In the genomic region with DNA sequence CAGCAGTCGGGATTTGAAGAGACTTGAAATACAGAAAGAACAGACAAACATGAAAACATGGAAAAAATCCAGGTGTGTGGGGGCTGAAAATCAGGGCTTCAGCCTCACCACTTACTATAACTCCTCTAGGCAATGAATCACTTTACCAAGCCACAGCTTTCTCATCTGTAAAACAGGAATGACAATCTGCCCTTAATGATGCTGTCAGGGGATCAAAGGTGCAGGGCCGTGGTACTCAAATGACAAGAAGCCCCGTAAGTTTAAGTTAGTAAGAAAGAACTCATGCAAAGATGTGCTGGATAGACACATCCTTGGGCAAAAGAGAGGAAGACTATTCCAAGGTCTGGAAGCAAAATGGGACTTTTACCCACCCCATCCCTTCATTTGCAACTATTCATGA, we compare ENCODE assay signal across 15 cellular contexts. TPM values are rescaled to one million over a fixed set of nuclear protein-coding genes. Genes with fewer than 3 reads are reported as not detected.
A peak's percentile ranks its signal among the peaks of the same experiment; 100 is the strongest.
DNase-seq lines count a peak whose midpoint lies in the region; ATAC-seq and TF ChIP-seq lines count a peak whose summit lies in the region.
"Had no signal": no experiment of that assay in that cellular context is flagged by ENCODE, and none has a peak within 500 bp of the region (broad histone marks: within the 10 kb centered on the region; RNA-seq: fewer than 3 reads in every experiment).

No MANE protein-coding gene starts in this region.

- intact Hi-C loops in activated naive CD4-positive, alpha-beta T cell treated with anti-CD3 and anti-CD28 coated beads for 36 hours (cut with micrococcal nuclease) = loop anchor here (5.0 kb wide), 5 partner anchors 119 to 639 kb away; partner anchors contain the start of gene PHF19
- intact Hi-C loops in testis (cut with DNase I; ENCODE audit: low total_unique reads) = no loop called here

- 83 to 87% methylated on average over 3 of the region's 3 CpGs for WGBS in testis, 2 donors

- no peaks in the 10 kb centered on the region for H3K27me3 Mint-ChIP-seq in activated naive CD4-positive, alpha-beta T cell treated with anti-CD3 and anti-CD28 coated beads for 36 hours (ENCODE audit: low read depth)
- H3K27me3 Mint-ChIP-seq in CD8-positive, alpha-beta memory T cell = no peaks in the 10 kb centered on the region
- no peaks in the 10 kb centered on the region for H3K27me3 Mint-ChIP-seq in WTC11 (ENCODE audit: low read depth)
- no peaks in the 10 kb centered on the region for H3K27me3 Mint-ChIP-seq in naive thymus-derived CD8-positive, alpha-beta T cell

- peak; percentile 53 for DNase-seq in activated naive CD4-positive, alpha-beta T cell treated with anti-CD3 and anti-CD28 coated beads for 36 hours
- DNase-seq in activated naive CD4-positive, alpha-beta T cell treated with anti-CD3 and anti-CD28 coated beads, Interleukin-2, amount 50 U/mL, for 16 hours = no peak
- no peak for DNase-seq in CD8-positive, alpha-beta memory T cell
- DNase-seq in WTC11 (ENCODE audit: low spot score) (no peak), testis (no peak), C1 segment of cervical spinal cord (lab: John Stamatoyannopoulos, UW) (no peak)
- DNase-seq in naive thymus-derived CD8-positive, alpha-beta T cell = no peak
- no peak for DNase-seq in effector memory CD4-positive, alpha-beta T cell
- DNase-seq: GM23248, KBM-7, MG63, NCI-H1092 treated with DMSO at 0.1 percent for 48 hours, NCI-H1694, NCI-H446, NCI-H774 had no signal

- peaks cover 34% of the 10 kb centered on the region for H3K4me1 Mint-ChIP-seq in activated naive CD4-positive, alpha-beta T cell treated with anti-CD3 and anti-CD28 coated beads for 36 hours (ENCODE audit: low read depth)
- peaks cover 0 to 5% (median 0%) of the 10 kb centered on the region in 3 donors for H3K4me1 Mint-ChIP-seq in CD8-positive, alpha-beta memory T cell
- no peaks in the 10 kb centered on the region for H3K4me1 Mint-ChIP-seq in WTC11
- peaks cover 0 to 18% (median 4%) of the 10 kb centered on the region in 4 donors for H3K4me1 Mint-ChIP-seq in naive thymus-derived CD8-positive, alpha-beta T cell

- peaks cover 2% of the 10 kb centered on the region for H3K36me3 ChIP-seq in CD8-positive, alpha-beta memory T cell (ENCODE audit: insufficient read depth, low read length)
- no peaks in the 10 kb centered on the region for H3K36me3 ChIP-seq in testis (ENCODE audit: low read depth, missing control alignments)
- peaks cover 26% of the 10 kb centered on the region for H3K36me3 ChIP-seq in effector memory CD4-positive, alpha-beta T cell (ENCODE audit: control insufficient read depth, insufficient read depth, low read length)

- no peaks in the 10 kb centered on the region for H3K27me3 ChIP-seq in CD8-positive, alpha-beta memory T cell (ENCODE audit: insufficient read depth, low read length, poor library complexity, severe bottlenecking)
- no peaks in the 10 kb centered on the region for H3K27me3 ChIP-seq in testis
- no peaks in the 10 kb centered on the region for H3K27me3 ChIP-seq in effector memory CD4-positive, alpha-beta T cell (replicated peaks; ENCODE audit: control insufficient read depth, insufficient read depth, low read length, poor library complexity, severe bottlenecking)
- H3K27me3 ChIP-seq: MG63 had no signal

- CTCF ChIA-PET in activated naive CD4-positive, alpha-beta T cell treated with anti-CD3 and anti-CD28 coated beads for 36 hours (lab: Charles Lee) = interaction anchor here (1.7 kb wide), 1 partner anchor 302 kb away, joined by 6 read pairs; no protein-coding TSS in a partner anchor
- CTCF ChIA-PET in CD8-positive, alpha-beta memory T cell (lab: Charles Lee) = interaction anchor here (1.2 kb wide), 1 partner anchor 301 kb away, joined by 6 read pairs; no protein-coding TSS in a partner anchor
- CTCF ChIA-PET in WTC11 (lab: Charles Lee) = no interaction called here

- H3K9me3 Mint-ChIP-seq in activated naive CD4-positive, alpha-beta T cell treated with anti-CD3 and anti-CD28 coated beads for 36 hours = no peaks in the 10 kb centered on the region
- H3K9me3 Mint-ChIP-seq in CD8-positive, alpha-beta memory T cell = no peaks in the 10 kb centered on the region
- no peaks in the 10 kb centered on the region for H3K9me3 Mint-ChIP-seq in WTC11
- no peaks in the 10 kb centered on the region for H3K9me3 Mint-ChIP-seq in naive thymus-derived CD8-positive, alpha-beta T cell

- ATAC-seq in WTC11 = no peak
- ATAC-seq in naive thymus-derived CD8-positive, alpha-beta T cell = no peak

- peak overlapping the region; percentile 32 for H3K27ac Mint-ChIP-seq in activated naive CD4-positive, alpha-beta T cell treated with anti-CD3 and anti-CD28 coated beads for 36 hours
- H3K27ac Mint-ChIP-seq in CD8-positive, alpha-beta memory T cell = peak overlapping the region in 5 of 8 donors; percentile 9 to 80 (median 53)
- H3K27ac Mint-ChIP-seq in WTC11 = peak overlapping the region; percentile 42; the same call in 1 of the 2 replicates
- peak overlapping the region in 8 of 10 donors; percentile 12 to 77 (median 55) for H3K27ac Mint-ChIP-seq in naive thymus-derived CD8-positive, alpha-beta T cell

- TF ChIP-seq CTCF in WTC11 (IDR thresholded peaks at IDR 0.05) (no peak), testis (IDR thresholded peaks at IDR 0.05) (no peak)

- no peak overlapping the region for H3K4me3 ChIP-seq in CD8-positive, alpha-beta memory T cell (ENCODE audit: low read length)
- H3K4me3 ChIP-seq in testis = no peak overlapping the region
- no peak overlapping the region for H3K4me3 ChIP-seq in effector memory CD4-positive, alpha-beta T cell (ENCODE audit: insufficient read depth, low read depth, low read length, poor library complexity, severe bottlenecking)
- H3K4me3 ChIP-seq: GM23248, MG63 had no signal

- no peaks in the 10 kb centered on the region for H3K9me3 ChIP-seq in CD8-positive, alpha-beta memory T cell (ENCODE audit: low read length)
- H3K9me3 ChIP-seq in testis = no peaks in the 10 kb centered on the region
- H3K9me3 ChIP-seq in effector memory CD4-positive, alpha-beta T cell (ENCODE audit: control insufficient read depth, low read length) = no peaks in the 10 kb centered on the region
- H3K9me3 ChIP-seq: MG63 had no signal

- no peak for TF ChIP-seq POLR2A in testis (IDR thresholded peaks at IDR 0.05)

- no peaks in the 10 kb centered on the region for H3K4me1 ChIP-seq in CD8-positive, alpha-beta memory T cell (ENCODE audit: insufficient read depth, low read length)
- no peaks in the 10 kb centered on the region for H3K4me1 ChIP-seq in testis
- H3K4me1 ChIP-seq in effector memory CD4-positive, alpha-beta T cell (ENCODE audit: control insufficient read depth, insufficient read depth, low read length, poor library complexity, severe bottlenecking) = no peaks in the 10 kb centered on the region

- no peak overlapping the region for H3K4me3 Mint-ChIP-seq in activated naive CD4-positive, alpha-beta T cell treated with anti-CD3 and anti-CD28 coated beads for 36 hours
- no peak overlapping the region for H3K4me3 Mint-ChIP-seq in CD8-positive, alpha-beta memory T cell
- H3K4me3 Mint-ChIP-seq in WTC11 = no peak overlapping the region
- H3K4me3 Mint-ChIP-seq in naive thymus-derived CD8-positive, alpha-beta T cell = no peak overlapping the region

- H3K36me3 Mint-ChIP-seq in activated naive CD4-positive, alpha-beta T cell treated with anti-CD3 and anti-CD28 coated beads for 36 hours (ENCODE audit: low read depth) = peaks cover 16% of the 10 kb centered on the region
- peaks cover 0 to 42% (median 3%) of the 10 kb centered on the region in 3 donors for H3K36me3 Mint-ChIP-seq in CD8-positive, alpha-beta memory T cell
- peaks cover 12% of the 10 kb centered on the region for H3K36me3 Mint-ChIP-seq in WTC11
- H3K36me3 Mint-ChIP-seq in naive thymus-derived CD8-positive, alpha-beta T cell = peaks cover 0 to 46% (median 2%) of the 10 kb centered on the region in 3 donors

- H3K27ac ChIP-seq in CD8-positive, alpha-beta memory T cell (ENCODE audit: low read depth, low read length) = no peak overlapping the region
- no peak overlapping the region for H3K27ac ChIP-seq in testis
- no peak overlapping the region for H3K27ac ChIP-seq in effector memory CD4-positive, alpha-beta T cell (ENCODE audit: insufficient read depth, low read length, poor library complexity, severe bottlenecking)
- H3K27ac ChIP-seq: GM23248 had no signal

- POLR2A ChIA-PET in CD8-positive, alpha-beta memory T cell (lab: Charles Lee) = interaction anchor here (0.5 kb wide), 1 partner anchor 137 kb away, joined by 3 read pairs; no protein-coding TSS in a partner anchor
- POLR2A ChIA-PET in WTC11 (lab: Charles Lee) = no interaction called here
- POLR2A ChIA-PET in naive thymus-derived CD8-positive, alpha-beta T cell (lab: Charles Lee) = no interaction called here

TF ChIP-seq in WTC11, 78 proteins besides CTCF, POLR2A, EP300 and RAD21 (continues in another document):
- no peak for TF ChIP-seq MAX (CRISPR knock-in tag; IDR thresholded peaks at IDR 0.05)
- TF ChIP-seq ZNF263 (CRISPR knock-in tag; IDR thresholded peaks at IDR 0.05; ENCODE audit: low read depth) = no peak
- no peak for TF ChIP-seq IRF2 (CRISPR knock-in tag; IDR thresholded peaks at IDR 0.05; ENCODE audit: borderline replicate concordance, low read depth)
- no peak for TF ChIP-seq ESRRA (CRISPR knock-in tag; IDR thresholded peaks at IDR 0.05; ENCODE audit: borderline replicate concordance)
- no peak for TF ChIP-seq CBFB (CRISPR knock-in tag; IDR thresholded peaks at IDR 0.05; ENCODE audit: low read depth)
- TF ChIP-seq GTF2I (CRISPR knock-in tag; conservative IDR thresholded peaks at IDR 0.05) = no peak
- no peak for TF ChIP-seq ETV6 (CRISPR knock-in tag; IDR thresholded peaks at IDR 0.05)

RNA-seq across cellular contexts. Expression of gene FBXW2, which starts 34.7 kb away (rescaled TPM):
- 10 to 100 TPM; 60.8 to 64.4 TPM for total RNA-seq in activated naive CD4-positive, alpha-beta T cell treated with anti-CD3 and anti-CD28 coated beads for 36 hours
- total RNA-seq in CD8-positive, alpha-beta memory T cell = 10 to 100 TPM; 73.2 to 73.4 TPM
- polyA plus RNA-seq in CD8-positive, alpha-beta memory T cell = 39.3 TPM
- total RNA-seq in WTC11 (2021) = 57.2 to 59.8 TPM (median 57.4 TPM) in 3 replicates
- total RNA-seq in naive thymus-derived CD8-positive, alpha-beta T cell = 10 to 100 TPM; 76.9 to 81.8 TPM
- polyA plus RNA-seq in naive thymus-derived CD8-positive, alpha-beta T cell = 10 to 100 TPM; 29.6 to 37.1 (median 31.7) TPM
- 10 to 100 TPM; 52.9 to 58.7 TPM for total RNA-seq in testis
- polyA plus RNA-seq in testis (ENCODE audit: insufficient read depth, low read depth, low replicate concordance) = 46.5 TPM

RNA-seq across cellular contexts. Expression of gene MEGF9, which starts 44.3 kb away (rescaled TPM):
- 1 to 10 TPM; 3.8 TPM for total RNA-seq in activated naive CD4-positive, alpha-beta T cell treated with anti-CD3 and anti-CD28 coated beads for 36 hours
- 1 to 10 TPM; 6.9 to 7.0 TPM for total RNA-seq in CD8-positive, alpha-beta memory T cell
- polyA plus RNA-seq in CD8-positive, alpha-beta memory T cell = 3.9 TPM
- total RNA-seq in WTC11 (2021) (0.80 to 1.0 TPM (median 0.92 TPM) in 3 replicates), testis (1 to 10 TPM; 8.2 to 8.5 TPM)
- total RNA-seq in naive thymus-derived CD8-positive, alpha-beta T cell = 10 to 100 TPM; 11.1 TPM
- 1 to 10 TPM; 3.0 to 4.9 (median 4.5) TPM for polyA plus RNA-seq in naive thymus-derived CD8-positive, alpha-beta T cell
- polyA plus RNA-seq in testis (ENCODE audit: insufficient read depth, low read depth, low replicate concordance) = 7.2 TPM
